ENCODE assay signal across 23 cellular contexts in genomic region chr7:101971457-101971856, GRCh38.
"Had no signal": no experiment of that assay in that cellular context is flagged by ENCODE, and none has a peak within 500 bp of the region (broad histone marks: within the 10 kb centered on the region; RNA-seq: fewer than 3 reads in every experiment).

No MANE protein-coding gene starts in this region.

- H3K4me1 ChIP-seq: colonic mucosa, esophagus squamous epithelium, tibial artery, upper lobe of left lung had no signal

- H3K27ac Mint-ChIP-seq: memory B cell; natural killer cell; stimulated activated effector memory CD8-positive, alpha-beta T cell treated with anti-CD3 and anti-CD28 coated beads, Interleukin-12 subunit alpha, Interleukin-12 subunit beta, amount 100 ng/mL, for 72 hours had no signal

- H3K27ac ChIP-seq: colonic mucosa, esophagus squamous epithelium, ovary, sigmoid colon, testis, tibial artery, upper lobe of left lung had no signal

- ATAC-seq: left lobe of liver; natural killer cell; psoas muscle; right cardiac atrium; stimulated activated effector memory CD8-positive, alpha-beta T cell treated with anti-CD3 and anti-CD28 coated beads, Interleukin-12 subunit alpha, Interleukin-12 subunit beta, amount 100 ng/mL, for 72 hours had no signal

- H3K4me3 ChIP-seq: colonic mucosa, esophagus squamous epithelium, lung, ovary, psoas muscle, sigmoid colon, testis, tibial artery, upper lobe of left lung had no signal

- DNase-seq: colonic mucosa; effector memory CD4-positive, alpha-beta T cell; erythroblast; esophagus squamous epithelium; foreskin melanocyte; head of caudate nucleus; natural killer cell; occipital lobe; ovary; psoas muscle; sigmoid colon; stimulated activated CD4-positive, alpha-beta T cell treated with anti-CD3 and anti-CD28 coated beads, Interleukin-2, amount 100 ng/mL, for 24 hours; stimulated activated CD4-positive, alpha-beta T cell treated with anti-CD3 and anti-CD28 coated beads, Interleukin-4, amount 100 ng/mL, for 24 hours; stimulated activated naive CD4-positive, alpha-beta T cell treated with Interleukin-2 at 50 U/mL for 16 hours; substantia nigra; testis; tibial artery; upper lobe of left lung had no signal

- H3K9me3 Mint-ChIP-seq: natural killer cell; stimulated activated effector memory CD8-positive, alpha-beta T cell treated with anti-CD3 and anti-CD28 coated beads, Interleukin-12 subunit alpha, Interleukin-12 subunit beta, amount 100 ng/mL, for 72 hours had no signal

- H3K9me3 ChIP-seq: colonic mucosa, esophagus squamous epithelium, ovary, psoas muscle, sigmoid colon, testis, tibial artery, upper lobe of left lung had no signal

- H3K36me3 ChIP-seq: colonic mucosa, esophagus squamous epithelium, ovary, sigmoid colon, tibial artery had no signal

- H3K27me3 Mint-ChIP-seq: memory B cell had no signal

- H3K27me3 ChIP-seq: colonic mucosa, esophagus squamous epithelium, ovary, sigmoid colon, testis, tibial artery, upper lobe of left lung had no signal

- H3K36me3 Mint-ChIP-seq: natural killer cell had no signal

- H3K4me1 Mint-ChIP-seq: stimulated activated effector memory CD8-positive, alpha-beta T cell treated with anti-CD3 and anti-CD28 coated beads, Interleukin-12 subunit alpha, Interleukin-12 subunit beta, amount 100 ng/mL, for 72 hours had no signal

- H3K4me3 Mint-ChIP-seq: memory B cell; natural killer cell; stimulated activated effector memory CD8-positive, alpha-beta T cell treated with anti-CD3 and anti-CD28 coated beads, Interleukin-12 subunit alpha, Interleukin-12 subunit beta, amount 100 ng/mL, for 72 hours had no signal
